Comparison of ENCODE assay signal across 1 cellular context in genomic region chr12:49060237-49061156, GRCh38.
TF ChIP-seq lines count a peak whose summit lies in the region.

A gene with protein sequence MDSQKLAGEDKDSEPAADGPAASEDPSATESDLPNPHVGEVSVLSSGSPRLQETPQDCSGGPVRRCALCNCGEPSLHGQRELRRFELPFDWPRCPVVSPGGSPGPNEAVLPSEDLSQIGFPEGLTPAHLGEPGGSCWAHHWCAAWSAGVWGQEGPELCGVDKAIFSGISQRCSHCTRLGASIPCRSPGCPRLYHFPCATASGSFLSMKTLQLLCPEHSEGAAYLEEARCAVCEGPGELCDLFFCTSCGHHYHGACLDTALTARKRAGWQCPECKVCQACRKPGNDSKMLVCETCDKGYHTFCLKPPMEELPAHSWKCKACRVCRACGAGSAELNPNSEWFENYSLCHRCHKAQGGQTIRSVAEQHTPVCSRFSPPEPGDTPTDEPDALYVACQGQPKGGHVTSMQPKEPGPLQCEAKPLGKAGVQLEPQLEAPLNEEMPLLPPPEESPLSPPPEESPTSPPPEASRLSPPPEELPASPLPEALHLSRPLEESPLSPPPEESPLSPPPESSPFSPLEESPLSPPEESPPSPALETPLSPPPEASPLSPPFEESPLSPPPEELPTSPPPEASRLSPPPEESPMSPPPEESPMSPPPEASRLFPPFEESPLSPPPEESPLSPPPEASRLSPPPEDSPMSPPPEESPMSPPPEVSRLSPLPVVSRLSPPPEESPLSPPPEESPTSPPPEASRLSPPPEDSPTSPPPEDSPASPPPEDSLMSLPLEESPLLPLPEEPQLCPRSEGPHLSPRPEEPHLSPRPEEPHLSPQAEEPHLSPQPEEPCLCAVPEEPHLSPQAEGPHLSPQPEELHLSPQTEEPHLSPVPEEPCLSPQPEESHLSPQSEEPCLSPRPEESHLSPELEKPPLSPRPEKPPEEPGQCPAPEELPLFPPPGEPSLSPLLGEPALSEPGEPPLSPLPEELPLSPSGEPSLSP (N-terminal part only) (minus strand): TSS chr12:49060794. CDS start chr12:49055324, 5,470 bp downstream.

TF ChIP-seq in K562, 482 proteins besides CTCF, POLR2A, EP300 and RAD21 (continued from another document and continues in another):
- no peak for TF ChIP-seq ARID2 (IDR thresholded peaks at IDR 0.05)
- no peak for TF ChIP-seq ADNP (tag; IDR thresholded peaks at IDR 0.05)
- TF ChIP-seq GABPB1 (CRISPR knock-in tag; IDR thresholded peaks at IDR 0.05), result peak; percentile 79
- TF ChIP-seq ZNF57 (CRISPR knock-in tag; IDR thresholded peaks at IDR 0.05), result 0 out of 2 replicates have a peak, but pooled peaks have one; percentile 4
- TF ChIP-seq ZNF324 (CRISPR knock-in tag; IDR thresholded peaks at IDR 0.05), result no peak
- peak; percentile 91 for TF ChIP-seq ZNF511 (CRISPR knock-in tag; IDR thresholded peaks at IDR 0.05)
- TF ChIP-seq MBD1 (CRISPR knock-in tag; IDR thresholded peaks at IDR 0.05), result no peak
- peak; percentile 84 for TF ChIP-seq BRD9 (IDR thresholded peaks at IDR 0.05; ENCODE audit: low read depth, partially characterized antibody)
- TF ChIP-seq POLR2H (tag; IDR thresholded peaks at IDR 0.05; ENCODE audit: low read depth), result peak; percentile 52
- peak; percentile 17; the same call in 1 of the 2 replicates for TF ChIP-seq SMARCC2 (IDR thresholded peaks at IDR 0.05; ENCODE audit: low read depth)
- TF ChIP-seq CHCHD3 (CRISPR knock-in tag; IDR thresholded peaks at IDR 0.05), result 0 out of 2 replicates have a peak, but pooled peaks have one; percentile 44
- no peak for TF ChIP-seq CC2D1A (IDR thresholded peaks at IDR 0.05)
- TF ChIP-seq ZNF717 (CRISPR knock-in tag; IDR thresholded peaks at IDR 0.05), result no peak
- TF ChIP-seq ZFP36 (IDR thresholded peaks at IDR 0.05; ENCODE audit: low read depth, low read length, partially characterized antibody), result no peak
- TF ChIP-seq NR1H2 (CRISPR knock-in tag; IDR thresholded peaks at IDR 0.05), result no peak
- 0 out of 2 replicates have a peak, but pooled peaks have one; percentile 28 for TF ChIP-seq ZNF232 (CRISPR knock-in tag; IDR thresholded peaks at IDR 0.05)
- TF ChIP-seq USF2 (CRISPR knock-in tag; IDR thresholded peaks at IDR 0.05), result peak; percentile 65
- no peak for TF ChIP-seq CREBBP (IDR thresholded peaks at IDR 0.05; ENCODE audit: low read depth, low read length)
- no peak for TF ChIP-seq ZNF785 (CRISPR knock-in tag; IDR thresholded peaks at IDR 0.05)
- TF ChIP-seq, protein P1, sequence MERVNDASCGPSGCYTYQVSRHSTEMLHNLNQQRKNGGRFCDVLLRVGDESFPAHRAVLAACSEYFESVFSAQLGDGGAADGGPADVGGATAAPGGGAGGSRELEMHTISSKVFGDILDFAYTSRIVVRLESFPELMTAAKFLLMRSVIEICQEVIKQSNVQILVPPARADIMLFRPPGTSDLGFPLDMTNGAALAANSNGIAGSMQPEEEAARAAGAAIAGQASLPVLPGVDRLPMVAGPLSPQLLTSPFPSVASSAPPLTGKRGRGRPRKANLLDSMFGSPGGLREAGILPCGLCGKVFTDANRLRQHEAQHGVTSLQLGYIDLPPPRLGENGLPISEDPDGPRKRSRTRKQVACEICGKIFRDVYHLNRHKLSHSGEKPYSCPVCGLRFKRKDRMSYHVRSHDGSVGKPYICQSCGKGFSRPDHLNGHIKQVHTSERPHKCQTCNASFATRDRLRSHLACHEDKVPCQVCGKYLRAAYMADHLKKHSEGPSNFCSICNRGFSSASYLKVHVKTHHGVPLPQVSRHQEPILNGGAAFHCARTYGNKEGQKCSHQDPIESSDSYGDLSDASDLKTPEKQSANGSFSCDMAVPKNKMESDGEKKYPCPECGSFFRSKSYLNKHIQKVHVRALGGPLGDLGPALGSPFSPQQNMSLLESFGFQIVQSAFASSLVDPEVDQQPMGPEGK (CRISPR knock-in tag; IDR thresholded peaks at IDR 0.05; ENCODE audit: borderline replicate concordance), result no peak; the same call in 1 of the 2 replicates
- peak in 1 of 2 experiments; percentile 47; a peak in 1 of 4 replicates for TF ChIP-seq SRF (CRISPR knock-in tag; IDR thresholded peaks at IDR 0.05)
- TF ChIP-seq, protein P2, sequence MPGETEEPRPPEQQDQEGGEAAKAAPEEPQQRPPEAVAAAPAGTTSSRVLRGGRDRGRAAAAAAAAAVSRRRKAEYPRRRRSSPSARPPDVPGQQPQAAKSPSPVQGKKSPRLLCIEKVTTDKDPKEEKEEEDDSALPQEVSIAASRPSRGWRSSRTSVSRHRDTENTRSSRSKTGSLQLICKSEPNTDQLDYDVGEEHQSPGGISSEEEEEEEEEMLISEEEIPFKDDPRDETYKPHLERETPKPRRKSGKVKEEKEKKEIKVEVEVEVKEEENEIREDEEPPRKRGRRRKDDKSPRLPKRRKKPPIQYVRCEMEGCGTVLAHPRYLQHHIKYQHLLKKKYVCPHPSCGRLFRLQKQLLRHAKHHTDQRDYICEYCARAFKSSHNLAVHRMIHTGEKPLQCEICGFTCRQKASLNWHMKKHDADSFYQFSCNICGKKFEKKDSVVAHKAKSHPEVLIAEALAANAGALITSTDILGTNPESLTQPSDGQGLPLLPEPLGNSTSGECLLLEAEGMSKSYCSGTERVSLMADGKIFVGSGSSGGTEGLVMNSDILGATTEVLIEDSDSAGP (CRISPR knock-in tag; IDR thresholded peaks at IDR 0.05), result peak; percentile 71; the same call in 1 of the 2 replicates
- TF ChIP-seq WHSC1 (IDR thresholded peaks at IDR 0.05; ENCODE audit: low read length), result no peak
- TF ChIP-seq ZNF407 (IDR thresholded peaks at IDR 0.05; ENCODE audit: low read depth), result no peak
- no peak for TF ChIP-seq TEAD2 (tag; IDR thresholded peaks at IDR 0.05)
- TF ChIP-seq POLR2B (IDR thresholded peaks at IDR 0.05; ENCODE audit: low read depth, partially characterized antibody), result peak; percentile 69
- TF ChIP-seq KDM4B (IDR thresholded peaks at IDR 0.05; ENCODE audit: borderline replicate concordance in 2 of 2, low read depth in 1 of 2), result no peak; a peak in 1 of 4 replicates
- TF ChIP-seq SREBF2 (CRISPR knock-in tag; IDR thresholded peaks at IDR 0.05), result no peak
- TF ChIP-seq ERF (CRISPR knock-in tag; IDR thresholded peaks at IDR 0.05), result no peak
- TF ChIP-seq RBM14 (IDR thresholded peaks at IDR 0.05; ENCODE audit: borderline replicate concordance, insufficient read depth, low read depth, low read length), result no peak
- no peak for TF ChIP-seq SRSF9 (IDR thresholded peaks at IDR 0.05; ENCODE audit: borderline replicate concordance, low read depth, low read length)
- TF ChIP-seq MEIS2 (IDR thresholded peaks at IDR 0.05; ENCODE audit: partially characterized antibody), result no peak
- peak; percentile 81 for TF ChIP-seq SUPT5H (IDR thresholded peaks at IDR 0.05)
- TF ChIP-seq NFYB (IDR thresholded peaks at IDR 0.05; ENCODE audit: extremely low read depth, insufficient read length), result no peak
- TF ChIP-seq, protein P3, sequence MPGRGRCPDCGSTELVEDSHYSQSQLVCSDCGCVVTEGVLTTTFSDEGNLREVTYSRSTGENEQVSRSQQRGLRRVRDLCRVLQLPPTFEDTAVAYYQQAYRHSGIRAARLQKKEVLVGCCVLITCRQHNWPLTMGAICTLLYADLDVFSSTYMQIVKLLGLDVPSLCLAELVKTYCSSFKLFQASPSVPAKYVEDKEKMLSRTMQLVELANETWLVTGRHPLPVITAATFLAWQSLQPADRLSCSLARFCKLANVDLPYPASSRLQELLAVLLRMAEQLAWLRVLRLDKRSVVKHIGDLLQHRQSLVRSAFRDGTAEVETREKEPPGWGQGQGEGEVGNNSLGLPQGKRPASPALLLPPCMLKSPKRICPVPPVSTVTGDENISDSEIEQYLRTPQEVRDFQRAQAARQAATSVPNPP (IDR thresholded peaks at IDR 0.05; ENCODE audit: borderline replicate concordance, insufficient read depth, insufficient read length), result no peak
- no peak; the same call in 1 of the 2 replicates for TF ChIP-seq ZSCAN29 (IDR thresholded peaks at IDR 0.05)
- no peak for TF ChIP-seq ZNF134 (CRISPR knock-in tag; conservative IDR thresholded peaks at IDR 0.05)
- peak; percentile 93 for TF ChIP-seq GTF2E2 (tag; IDR thresholded peaks at IDR 0.05)
- peak; percentile 79 for TF ChIP-seq ETV5 (CRISPR knock-in tag; IDR thresholded peaks at IDR 0.05; ENCODE audit: low read depth)
